In genomic region chrX:2447484-2447883, GRCh38 we compare ENCODE assay signal across 29 cellular contexts.
"Had no signal": no experiment of that assay in that cellular context is flagged by ENCODE, and none has a peak within 500 bp of the region (broad histone marks: within the 10 kb centered on the region; RNA-seq: fewer than 3 reads in every experiment).

No MANE protein-coding gene starts in this region.

- H3K9me3 ChIP-seq: esophagus muscularis mucosa, gastrocnemius medialis had no signal

- H3K36me3 ChIP-seq: brain microvascular endothelial cell, esophagus muscularis mucosa, gastrocnemius medialis had no signal

- H3K27ac ChIP-seq: brain microvascular endothelial cell, coronary artery, dorsolateral prefrontal cortex, esophagus muscularis mucosa, foreskin keratinocyte, gastrocnemius medialis, heart left ventricle, VCaP had no signal

- FAIRE-seq: astrocyte, TTC549 had no signal

- H3K4me3 ChIP-seq: coronary artery, dorsolateral prefrontal cortex, esophagus muscularis mucosa, gastrocnemius medialis, heart left ventricle had no signal

- H3K4me1 ChIP-seq: foreskin keratinocyte, gastrocnemius medialis had no signal

- DNase-seq: activated CD4-positive, alpha-beta T cell treated with anti-CD3 and anti-CD28 coated beads for 48 hours; activated CD4-positive, alpha-beta T cell treated with anti-CD3 and anti-CD28 coated beads, Interleukin-2, amount 50 U/mL, for 1 hour; activated CD4-positive, alpha-beta T cell treated with anti-CD3 and anti-CD28 coated beads, Interleukin-2, amount 50 U/mL, for 48 hours; activated CD8-positive, alpha-beta memory T cell treated with anti-CD3 and anti-CD28 coated beads for 24 hours; activated CD8-positive, alpha-beta T cell treated with anti-CD3 and anti-CD28 coated beads for 36 hours; activated effector memory CD4-positive, alpha-beta T cell treated with Interleukin-2 at 50 U/mL for 16 hours; activated gamma-delta T cell treated with Interleukin-2 at 50 U/mL for 16 hours; activated naive CD4-positive, alpha-beta T cell treated with anti-CD3 and anti-CD28 coated beads, Interleukin-2, amount 50 U/mL, for 16 hours; activated naive CD4-positive, alpha-beta T cell treated with Interleukin-2 at 50 U/mL for 16 hours; activated T-cell treated with anti-CD3 and anti-CD28 coated beads, Interleukin-2, amount 50 U/mL, for 4 hours; amniotic stem cell; anterior cingulate cortex; brain microvascular endothelial cell; effector memory CD4-positive, alpha-beta T cell; endodermal cell; erythroblast; foreskin keratinocyte; gastrocnemius medialis; glutamatergic neuron; heart left ventricle; T-helper 2 cell had no signal

- H3K27me3 ChIP-seq: brain microvascular endothelial cell, dorsolateral prefrontal cortex, esophagus muscularis mucosa, foreskin keratinocyte, gastrocnemius medialis, heart left ventricle had no signal

- ATAC-seq: activated CD8-positive, alpha-beta T cell treated with anti-CD3 and anti-CD28 coated beads for 36 hours; activated T-cell treated with anti-CD3 and anti-CD28 coated beads, Interleukin-2, amount 50 U/mL, for 4 hours; activated T-helper 17 cell treated with anti-CD3 and anti-CD28 coated beads, Interleukin-2, amount 50 U/mL, for 72 hours; foreskin keratinocyte; gastrocnemius medialis; WTC11 had no signal
